In the genomic region with DNA sequence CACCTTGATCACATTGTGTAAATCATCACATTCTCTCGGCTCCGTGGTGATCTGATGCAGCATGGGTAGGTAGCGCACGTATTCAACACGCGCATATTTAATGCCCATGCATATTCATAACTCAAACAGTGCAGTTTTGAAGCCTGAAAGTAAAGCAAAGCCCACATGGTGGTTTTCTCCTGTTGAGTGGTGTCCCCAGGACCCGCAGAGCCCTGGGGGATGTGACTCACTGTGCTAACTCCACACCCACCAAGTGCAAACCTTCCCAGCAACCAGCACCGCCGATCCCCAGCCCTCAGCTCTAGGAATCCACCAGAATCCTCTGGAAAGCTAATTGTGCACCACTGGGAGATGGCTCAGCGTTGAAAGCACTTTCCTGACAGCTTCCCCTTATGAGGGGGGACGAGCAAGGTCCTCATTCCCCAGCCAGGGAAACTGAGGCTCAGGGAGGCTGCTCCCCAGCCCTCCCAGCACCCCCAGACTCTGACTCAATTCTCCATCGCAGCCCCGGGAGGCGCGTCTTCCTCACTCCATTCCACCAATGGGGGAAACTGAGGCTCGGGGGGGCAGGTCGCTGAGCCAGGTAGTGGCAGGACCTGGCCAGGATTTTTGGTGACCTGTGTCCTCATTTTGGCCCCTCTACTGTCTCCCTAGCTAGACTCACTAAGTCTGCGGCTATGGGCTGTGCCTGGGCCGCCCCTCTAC, we compare ENCODE assay signal across 13 cellular contexts. TPM values are rescaled to one million over a fixed set of nuclear protein-coding genes. Genes with fewer than 3 reads are reported as not detected.
DNase-seq lines count a peak whose midpoint lies in the region; ATAC-seq and TF ChIP-seq lines count a peak whose summit lies in the region.
"Had no signal": no experiment of that assay in that cellular context is flagged by ENCODE, and none has a peak within 500 bp of the region (broad histone marks: within the 10 kb centered on the region; RNA-seq: fewer than 3 reads in every experiment).

No MANE protein-coding gene starts in this region.

- no peak overlapping the region for H3K27ac Mint-ChIP-seq in glutamatergic neuron (ENCODE audit: unreplicated experiment)
- H3K27ac Mint-ChIP-seq in stimulated activated effector memory CD8-positive, alpha-beta T cell treated with anti-CD3 and anti-CD28 coated beads, Interleukin-12 subunit alpha, Interleukin-12 subunit beta, amount 100 ng/mL, for 72 hours: peak overlapping the region; percentile 29

- intact Hi-C loops in left cardiac atrium (cut with DNase I) (no loop called here), lower lobe of right lung (cut with DNase I) (no loop called here)

- H3K27ac ChIP-seq in right atrium auricular region (no peak overlapping the region), lower lobe of right lung (no peak overlapping the region)
- H3K27ac ChIP-seq: esophagus squamous epithelium had no signal

- ATAC-seq in left cardiac atrium (no peak), lower lobe of right lung (no peak), GM18502 (IDR thresholded peaks at IDR 0.05; ENCODE audit: poor library complexity, unreplicated experiment) (no peak)
- peak; percentile 89 for ATAC-seq in stimulated activated effector memory CD8-positive, alpha-beta T cell treated with anti-CD3 and anti-CD28 coated beads, Interleukin-12 subunit alpha, Interleukin-12 subunit beta, amount 100 ng/mL, for 72 hours
- ATAC-seq: naive thymus-derived CD8-positive, alpha-beta T cell had no signal

- peaks cover 15% of the 10 kb centered on the region for H3K27me3 Mint-ChIP-seq in glutamatergic neuron (ENCODE audit: unreplicated experiment)
- H3K27me3 Mint-ChIP-seq: central memory CD8-positive, alpha-beta T cell; naive thymus-derived CD8-positive, alpha-beta T cell had no signal

- H3K4me1 ChIP-seq in right atrium auricular region: no peaks in the 10 kb centered on the region
- peaks cover 6% of the 10 kb centered on the region for H3K4me1 ChIP-seq in lower lobe of right lung
- H3K4me1 ChIP-seq: esophagus squamous epithelium had no signal

- DNase-seq in left cardiac atrium (peak; percentile 10), right atrium auricular region (ENCODE audit: low spot score) (no peak), RPMI7951 (ENCODE audit: low read depth) (peak; percentile 82), glutamatergic neuron (peak; percentile 41), lower lobe of right lung (no peak), hippocampal formation (lab: John Stamatoyannopoulos, UW) (no peak)
- no peak for DNase-seq in stimulated activated effector memory CD8-positive, alpha-beta T cell treated with anti-CD3 and anti-CD28 coated beads, Interleukin-12 subunit alpha, Interleukin-12 subunit beta, amount 100 ng/mL, for 72 hours (ENCODE audit: low spot score in 2 of 2)
- DNase-seq: activated CD8-positive, alpha-beta memory T cell treated with anti-CD3 and anti-CD28 coated beads, Interleukin-2, amount 50 U/mL, for 4 hours; esophagus squamous epithelium; naive thymus-derived CD8-positive, alpha-beta T cell; NCI-H1436 had no signal

- no peaks in the 10 kb centered on the region for H3K36me3 Mint-ChIP-seq in glutamatergic neuron (ENCODE audit: unreplicated experiment)
- H3K36me3 Mint-ChIP-seq in stimulated activated effector memory CD8-positive, alpha-beta T cell treated with anti-CD3 and anti-CD28 coated beads, Interleukin-12 subunit alpha, Interleukin-12 subunit beta, amount 100 ng/mL, for 72 hours: no peaks in the 10 kb centered on the region

- TF ChIP-seq CTCF in right atrium auricular region (IDR thresholded peaks at IDR 0.05): no peak
- no peak for TF ChIP-seq CTCF in glutamatergic neuron (IDR thresholded peaks at IDR 0.05; ENCODE audit: partially characterized antibody, unreplicated experiment)
- TF ChIP-seq CTCF in lower lobe of right lung (IDR thresholded peaks at IDR 0.05): no peak

- H3K9me3 Mint-ChIP-seq in glutamatergic neuron (ENCODE audit: unreplicated experiment): peaks cover 15% of the 10 kb centered on the region
- H3K9me3 Mint-ChIP-seq in stimulated activated effector memory CD8-positive, alpha-beta T cell treated with anti-CD3 and anti-CD28 coated beads, Interleukin-12 subunit alpha, Interleukin-12 subunit beta, amount 100 ng/mL, for 72 hours: no peaks in the 10 kb centered on the region
- H3K9me3 Mint-ChIP-seq: central memory CD8-positive, alpha-beta T cell; naive thymus-derived CD8-positive, alpha-beta T cell had no signal

- H3K9me3 ChIP-seq in right atrium auricular region (no peaks in the 10 kb centered on the region), lower lobe of right lung (no peaks in the 10 kb centered on the region)
- H3K9me3 ChIP-seq: esophagus squamous epithelium had no signal

- H3K36me3 ChIP-seq in right atrium auricular region (no peaks in the 10 kb centered on the region), lower lobe of right lung (no peaks in the 10 kb centered on the region)
- H3K36me3 ChIP-seq: esophagus squamous epithelium had no signal

- H3K4me3 ChIP-seq in right atrium auricular region: no peak overlapping the region
- no peak overlapping the region for H3K4me3 ChIP-seq in lower lobe of right lung
- H3K4me3 ChIP-seq: esophagus squamous epithelium had no signal

- H3K4me1 Mint-ChIP-seq in glutamatergic neuron (ENCODE audit: low read depth, unreplicated experiment): peaks cover 44% of the 10 kb centered on the region
- H3K4me1 Mint-ChIP-seq in stimulated activated effector memory CD8-positive, alpha-beta T cell treated with anti-CD3 and anti-CD28 coated beads, Interleukin-12 subunit alpha, Interleukin-12 subunit beta, amount 100 ng/mL, for 72 hours: peaks cover 11% of the 10 kb centered on the region

- H3K27me3 ChIP-seq in right atrium auricular region (no peaks in the 10 kb centered on the region), lower lobe of right lung (ENCODE audit: low read depth) (no peaks in the 10 kb centered on the region)
- H3K27me3 ChIP-seq: esophagus squamous epithelium had no signal

- H3K4me3 Mint-ChIP-seq in glutamatergic neuron (ENCODE audit: unreplicated experiment): no peak overlapping the region
- H3K4me3 Mint-ChIP-seq in stimulated activated effector memory CD8-positive, alpha-beta T cell treated with anti-CD3 and anti-CD28 coated beads, Interleukin-12 subunit alpha, Interleukin-12 subunit beta, amount 100 ng/mL, for 72 hours: no peak overlapping the region
- H3K4me3 Mint-ChIP-seq: central memory CD8-positive, alpha-beta T cell; naive thymus-derived CD8-positive, alpha-beta T cell had no signal

RNA-seq across cellular contexts. Expression of gene SARDH, which starts 46.3 kb away (rescaled TPM):
- total RNA-seq in left cardiac atrium: 1 to 10 TPM in 1 of 2 donors, under 1 TPM in 1; 0.88 to 1.4 TPM
- total RNA-seq in right atrium auricular region: under 1 TPM; 0.63 to 0.94 TPM
- 1.8 and 1.9 TPM in 2 replicates for total RNA-seq in RPMI7951 (2014; rRNA removed; shearing (Covaris generic))
- total RNA-seq in glutamatergic neuron (ENCODE audit: unreplicated experiment): 2.0 TPM
- 3.4 TPM for total RNA-seq in lower lobe of right lung

RNA-seq across cellular contexts. Expression of gene DBH, which starts 55.6 kb away (rescaled TPM):
- total RNA-seq in left cardiac atrium (not detected), right atrium auricular region (not detected), glutamatergic neuron (ENCODE audit: unreplicated experiment) (1.8 TPM), lower lobe of right lung (not detected)
- not detected in 2 replicates for total RNA-seq in RPMI7951 (2014; rRNA removed; shearing (Covaris generic))
- total RNA-seq: esophagus squamous epithelium; naive thymus-derived CD8-positive, alpha-beta T cell had no signal

Comparison
In these comparisons a context has a peak if more than half of its experiments do, and no peak if none do; other contexts are left out.
1. DNase-seq: peak in left cardiac atrium (single experiment), RPMI7951 (single experiment) and glutamatergic neuron (single experiment); none in right atrium auricular region (single experiment), stimulated activated effector memory CD8-positive, alpha-beta T cell treated with anti-CD3 and anti-CD28 coated beads, Interleukin-12 subunit alpha, Interleukin-12 subunit beta, amount 100 ng/mL, for 72 hours (0 of 2), lower lobe of right lung (single experiment) and hippocampal formation (0 of 2).